ENCODE assay signal across 7 cellular contexts in genomic region chrX:56778924-56779468, GRCh38. TPM values are rescaled to one million over a fixed set of nuclear protein-coding genes. Genes with fewer than 3 reads are reported as not detected.
DNase-seq lines count a peak whose midpoint lies in the region; ATAC-seq, FAIRE-seq and TF ChIP-seq lines count a peak whose summit lies in the region.
"Not testable (repeated sequence)": the region's sequence is repeated elsewhere in the genome, so short reads cannot be mapped to it uniquely, and the experiment has no call there.

No MANE protein-coding gene starts in this region.

- not testable (repeated sequence) for H3K4me1 ChIP-seq in right lobe of liver

- not testable (repeated sequence) for H3K36me3 ChIP-seq in right lobe of liver

- ATAC-seq in GM18517 (IDR thresholded peaks at IDR 0.05; ENCODE audit: unreplicated experiment) = peak; percentile 48
- peak; percentile 38 for ATAC-seq in GM19328 (IDR thresholded peaks at IDR 0.05; ENCODE audit: unreplicated experiment)
- peak; percentile 43 for ATAC-seq in GM21576 (IDR thresholded peaks at IDR 0.05; ENCODE audit: unreplicated experiment)
- peak; percentile 57 for ATAC-seq in HG02885 (IDR thresholded peaks at IDR 0.05; ENCODE audit: poor library complexity, unreplicated experiment)
- ATAC-seq in HG03342 (IDR thresholded peaks at IDR 0.05; ENCODE audit: unreplicated experiment) = peak; percentile 46
- ATAC-seq in right lobe of liver = peak in 3 of 4 donors; percentile 78 to 84 (median 82)

- WGBS in right lobe of liver (ENCODE audit: insufficient coverage, low coverage, low lambda C conversion rate, missing lambda C conversion rate) = no CpG with 5 or more reads among the region's 24 CpGs

- not testable (repeated sequence) for TF ChIP-seq POLR2A in right lobe of liver (IDR thresholded peaks at IDR 0.05)

- H3K4me3 ChIP-seq in right lobe of liver = not testable (repeated sequence)

- not testable (repeated sequence) for TF ChIP-seq CTCF in right lobe of liver (IDR thresholded peaks at IDR 0.05)

- H3K27ac ChIP-seq in right lobe of liver = not testable (repeated sequence)

- FAIRE-seq in endometrium (lab: Jason Lieb, UNC) = peak; percentile 82

- not testable (repeated sequence) for H3K27me3 ChIP-seq in right lobe of liver

- not testable (repeated sequence) for DNase-seq in right lobe of liver

- H3K9me3 ChIP-seq in right lobe of liver = not testable (repeated sequence)

- intact Hi-C loops in right lobe of liver (cut with DNase I) = not testable (repeated sequence)

RNA-seq across cellular contexts. Expression of gene NBDY, which starts 50.0 kb away (rescaled TPM):
- 1 to 10 TPM; 2.8 to 10.0 (median 5.4) TPM for total RNA-seq in right lobe of liver
